Comparison of ENCODE assay signal across 9 cellular contexts in the genomic region with DNA sequence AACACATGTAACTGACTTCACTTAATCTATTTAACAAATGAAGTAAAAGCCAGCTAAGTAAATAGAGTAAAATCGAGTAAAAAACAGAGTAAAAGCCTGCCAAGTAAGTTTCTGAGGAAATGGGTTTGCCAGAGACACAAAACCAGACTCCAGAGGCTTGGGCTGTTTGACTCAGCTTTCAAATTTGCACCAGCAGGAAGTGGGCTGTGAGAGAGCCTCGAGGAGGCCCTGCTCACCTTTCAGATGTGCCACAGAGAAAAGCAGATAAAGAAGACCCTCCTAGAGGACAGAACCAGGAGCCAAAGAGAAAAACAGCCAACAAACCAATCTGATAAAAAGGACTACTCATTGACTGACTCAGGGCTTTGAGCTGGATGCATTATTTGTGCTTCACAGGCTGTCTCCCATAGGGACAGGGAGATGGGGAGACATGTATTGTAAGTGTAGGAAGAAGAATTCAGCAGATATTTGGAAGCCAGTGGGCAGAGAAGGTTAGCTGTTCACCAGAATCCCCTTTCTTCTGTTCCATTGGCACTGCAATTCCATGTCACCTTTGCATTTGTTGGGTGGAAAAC. TPM values are rescaled to one million over a fixed set of nuclear protein-coding genes. Genes with fewer than 3 reads are reported as not detected.
A peak's percentile ranks its signal among the peaks of the same experiment; 100 is the strongest.
DNase-seq lines count a peak whose midpoint lies in the region; ATAC-seq, FAIRE-seq and TF ChIP-seq lines count a peak whose summit lies in the region.
"Had no signal": no experiment of that assay in that cellular context is flagged by ENCODE, and none has a peak within 500 bp of the region (broad histone marks: within the 10 kb centered on the region; RNA-seq: fewer than 3 reads in every experiment).

No MANE protein-coding gene starts in this region.

- ATAC-seq in CD4-positive, CD25-positive, alpha-beta regulatory T cell (ENCODE audit: low read depth in 2 of 2): peak; percentile 75 to 86
- ATAC-seq in GM19438 (IDR thresholded peaks at IDR 0.05; ENCODE audit: low read depth, unreplicated experiment) (peak; percentile 95), HG03378 (IDR thresholded peaks at IDR 0.05; ENCODE audit: unreplicated experiment) (peak; percentile 84), GM12878 (peak; percentile 93)

- peak in 1 of 3 donors; percentile 78 for DNase-seq in CD4-positive, CD25-positive, alpha-beta regulatory T cell
- DNase-seq in GM12878 (ENCODE audit: low read depth, low spot score) (no peak), osteocyte (ENCODE audit: extremely low spot score, unreplicated experiment) (no peak), NCI-H187 (lab: John Stamatoyannopoulos, UW) (no peak), adrenal gland (no peak), suprapubic skin (ENCODE audit: low spot score in 2 of 2) (no peak)
- DNase-seq: activated B cell treated with CpG ODN at 0.5 μM for 24 hours had no signal

- H3K27me3 ChIP-seq in CD4-positive, CD25-positive, alpha-beta regulatory T cell (ENCODE audit: control insufficient read depth, insufficient read depth, low read length): no peaks in the 10 kb centered on the region
- no peaks in the 10 kb centered on the region for H3K27me3 ChIP-seq in GM12878 (replicated peaks in 1 of 2; ENCODE audit: control insufficient read depth in 2 of 2, insufficient read depth in 2 of 2, low read length in 1 of 2)
- no peaks in the 10 kb centered on the region for H3K27me3 ChIP-seq in adrenal gland
- no peaks in the 10 kb centered on the region for H3K27me3 ChIP-seq in suprapubic skin

- H3K4me1 ChIP-seq in CD4-positive, CD25-positive, alpha-beta regulatory T cell (ENCODE audit: control insufficient read depth, insufficient read depth, low read length, poor library complexity, severe bottlenecking): peaks cover 8% of the 10 kb centered on the region
- H3K4me1 ChIP-seq in GM12878 (ENCODE audit: control insufficient read depth, insufficient read depth, low read length): peaks cover 6% of the 10 kb centered on the region; the same call in 1 of the 2 replicates
- no peaks in the 10 kb centered on the region for H3K4me1 ChIP-seq in adrenal gland (replicated peaks in 1 of 2)
- H3K4me1 ChIP-seq in suprapubic skin: no peaks in the 10 kb centered on the region

- SMC1A ChIA-PET in GM12878 (lab: Charles Lee; ENCODE audit: uncharacterized antibody, unreplicated experiment): interaction anchor here (0.7 to 2.4 kb wide), 6 partner anchors 9 to 52 kb away, joined by 3 to 5 read pairs (median 4); no protein-coding TSS in a partner anchor

- BruUV-seq in GM12878 (replicated peaks; lab: Mats Ljungman, UMichigan): no TSS peak

- peak overlapping the region; percentile 45 for H2AFZ ChIP-seq in GM12878 (ENCODE audit: control insufficient read depth, low read depth, low read length)

- RAD21 ChIA-PET in GM12878 (lab: Charles Lee; ENCODE audit: unreplicated experiment): interaction anchor here (1.3 kb wide), 2 partner anchors 14 to 24 kb away, joined by 3 read pairs; partner anchors contain the start of gene AMACR

- no peaks in the 10 kb centered on the region for H3K9me3 ChIP-seq in CD4-positive, CD25-positive, alpha-beta regulatory T cell (ENCODE audit: control insufficient read depth in 2 of 2, low read length in 2 of 2)
- H3K9me3 ChIP-seq in GM12878 (replicated peaks; ENCODE audit: control insufficient read depth, insufficient read depth, low read length): no peaks in the 10 kb centered on the region
- H3K9me3 ChIP-seq in adrenal gland (replicated peaks in 1 of 3): no peaks in the 10 kb centered on the region
- H3K9me3 ChIP-seq in suprapubic skin: no peaks in the 10 kb centered on the region

- peak; percentile 87 for FAIRE-seq in GM12878 (lab: Jason Lieb, UNC)

- WGBS in GM12878 (ENCODE audit: insufficient coverage, insufficient replicate concordance, low lambda C conversion rate, missing lambda C conversion rate): 0% methylated on average over 2 of the region's 2 CpGs
- 30 to 47% (median 36%) methylated on average over 2 of the region's 2 CpGs for WGBS in adrenal gland, 4 donors
- WGBS in suprapubic skin: 37% methylated on average over 2 of the region's 2 CpGs

- H3K4me1 Mint-ChIP-seq in CD4-positive, CD25-positive, alpha-beta regulatory T cell: peaks cover 9 to 26% (median 19%) of the 10 kb centered on the region in 4 donors
- no peaks in the 10 kb centered on the region for H3K4me1 Mint-ChIP-seq in osteocyte (ENCODE audit: unreplicated experiment)
- H3K4me1 Mint-ChIP-seq: activated B cell treated with CpG ODN at 0.5 μM for 24 hours had no signal

- peaks cover 17% of the 10 kb centered on the region for H3K36me3 ChIP-seq in CD4-positive, CD25-positive, alpha-beta regulatory T cell (ENCODE audit: control insufficient read depth, insufficient read depth, low read length)
- H3K36me3 ChIP-seq in GM12878 (ENCODE audit: control insufficient read depth in 2 of 2, insufficient read depth in 2 of 2, low read length in 1 of 2) (no peaks in the 10 kb centered on the region), adrenal gland (replicated peaks in 1 of 2) (no peaks in the 10 kb centered on the region), suprapubic skin (peaks cover 13% of the 10 kb centered on the region)

- H3K4me3 ChIP-seq in CD4-positive, CD25-positive, alpha-beta regulatory T cell (ENCODE audit: low read depth, low read length): peak overlapping the region; percentile 22
- H3K4me3 ChIP-seq in GM12878: no peak overlapping the region
- H3K4me3 ChIP-seq in adrenal gland: no peak overlapping the region
- no peak overlapping the region for H3K4me3 ChIP-seq in suprapubic skin

- H3K27ac Mint-ChIP-seq in CD4-positive, CD25-positive, alpha-beta regulatory T cell: peak overlapping the region in 2 of 3 donors; percentile 63 to 84
- H3K27ac Mint-ChIP-seq in osteocyte (ENCODE audit: unreplicated experiment): no peak overlapping the region
- H3K27ac Mint-ChIP-seq: activated B cell treated with CpG ODN at 0.5 μM for 24 hours had no signal

- POLR2A ChIA-PET in GM12878 (lab: Charles Lee): interaction anchor here (0.6 to 1.4 kb wide), 3 partner anchors 13 to 16 kb away, joined by 3 to 7 read pairs (median 3); no protein-coding TSS in a partner anchor

- H3K27me3 Mint-ChIP-seq in CD4-positive, CD25-positive, alpha-beta regulatory T cell: no peaks in the 10 kb centered on the region
- no peaks in the 10 kb centered on the region for H3K27me3 Mint-ChIP-seq in osteocyte (ENCODE audit: unreplicated experiment)
- H3K27me3 Mint-ChIP-seq: activated B cell treated with CpG ODN at 0.5 μM for 24 hours had no signal

- peaks cover 57% of the 10 kb centered on the region for H3K36me3 Mint-ChIP-seq in CD4-positive, CD25-positive, alpha-beta regulatory T cell
- peaks cover 22% of the 10 kb centered on the region for H3K36me3 Mint-ChIP-seq in osteocyte (ENCODE audit: unreplicated experiment)

- H3K4me3 Mint-ChIP-seq in CD4-positive, CD25-positive, alpha-beta regulatory T cell: peak overlapping the region in 1 of 4 donors; percentile 2
- H3K4me3 Mint-ChIP-seq in osteocyte (ENCODE audit: unreplicated experiment): no peak overlapping the region
- H3K4me3 Mint-ChIP-seq: activated B cell treated with CpG ODN at 0.5 μM for 24 hours had no signal

- no peak overlapping the region for H3K27ac ChIP-seq in CD4-positive, CD25-positive, alpha-beta regulatory T cell (ENCODE audit: insufficient read depth, low read length, poor library complexity, severe bottlenecking)
- H3K27ac ChIP-seq in GM12878 (ENCODE audit: control insufficient read depth, insufficient read depth) (peak overlapping the region; percentile 48), adrenal gland (no peak overlapping the region), suprapubic skin (no peak overlapping the region)

- CTCF ChIA-PET in GM12878 (lab: Yijun Ruan, JAX): interaction anchor here (0.6 to 1.8 kb wide), 4 partner anchors 10 to 1392 kb away, joined by 3 to 5 read pairs (median 4); no protein-coding TSS in a partner anchor

- H3K9me3 Mint-ChIP-seq in CD4-positive, CD25-positive, alpha-beta regulatory T cell: no peaks in the 10 kb centered on the region
- H3K9me3 Mint-ChIP-seq in osteocyte (ENCODE audit: unreplicated experiment): no peaks in the 10 kb centered on the region
- H3K9me3 Mint-ChIP-seq: activated B cell treated with CpG ODN at 0.5 μM for 24 hours had no signal

- intact Hi-C loops in GM12878 (cut with micrococcal nuclease; ENCODE audit: unreplicated experiment): no loop called here
- intact Hi-C loops in adrenal gland (cut with DNase I): no loop called here

- no peak overlapping the region for H3K9ac ChIP-seq in GM12878 (ENCODE audit: control insufficient read depth, insufficient read depth, low read length)

- TF ChIP-seq POLR2A in GM12878 (IDR thresholded peaks at IDR 0.05; ENCODE audit: low read depth, low read length) (no peak), adrenal gland (IDR thresholded peaks at IDR 0.05) (no peak), suprapubic skin (IDR thresholded peaks at IDR 0.05) (no peak)

- TF ChIP-seq EP300 in GM12878 (IDR thresholded peaks at IDR 0.05; ENCODE audit: borderline replicate concordance in 1 of 2, control insufficient read depth in 1 of 2, low read depth in 2 of 2, low read length in 2 of 2) (no peak), suprapubic skin (IDR thresholded peaks at IDR 0.05) (no peak)

- peak overlapping the region; percentile 13; the same call in 1 of the 2 replicates for H3K4me2 ChIP-seq in GM12878 (ENCODE audit: control insufficient read depth, insufficient read depth)

- no peak for TF ChIP-seq RAD21 in GM12878 (IDR thresholded peaks at IDR 0.05; ENCODE audit: insufficient read depth, low read depth, low read length)

- in situ Hi-C loops in GM12878 (cut with MboI): loop anchor here (25.0 kb wide), 1 partner anchor 890 kb away; the partner anchor contains the start of genes BRIX1 and RAD1

- H4K20me1 ChIP-seq in GM12878 (ENCODE audit: control insufficient read depth, insufficient read depth): no peaks in the 10 kb centered on the region

- no peaks in the 10 kb centered on the region for H3K79me2 ChIP-seq in GM12878 (ENCODE audit: control insufficient read depth, insufficient read depth, low read length)

- TF ChIP-seq CTCF in GM12878 (IDR thresholded peaks at IDR 0.05 in 2 of 3, conservative IDR thresholded peaks at IDR 0.05 in 1 of 3; ENCODE audit: control insufficient read depth in 2 of 3, extremely low read depth in 1 of 3, insufficient read depth in 1 of 3, low read depth in 3 of 3, low read length in 3 of 3): no peak
- TF ChIP-seq CTCF in osteocyte (IDR thresholded peaks at IDR 0.05): no peak
- TF ChIP-seq CTCF in adrenal gland (IDR thresholded peaks at IDR 0.05): no peak
- no peak for TF ChIP-seq CTCF in suprapubic skin (IDR thresholded peaks at IDR 0.05)

RNA-seq across cellular contexts. Expression of gene AMACR, which starts 14.4 kb away (rescaled TPM):
- total RNA-seq in CD4-positive, CD25-positive, alpha-beta regulatory T cell: 2.1 TPM
- polyA plus RNA-seq in CD4-positive, CD25-positive, alpha-beta regulatory T cell: 1 to 10 TPM; 7.7 to 9.3 (median 8.6) TPM
- total RNA-seq in GM12878 (2013; cell fraction: nucleolus; rRNA removed): 7.5 and 8.0 TPM in 2 replicates
- total RNA-seq in GM12878 (2014; rRNA removed): 6.9 and 7.1 TPM in 2 replicates
- total RNA-seq in GM12878 (2014; rRNA removed; fragmentation: Illumina TruSeq; extraction: Trizol): 6.3 and 6.4 TPM in 2 replicates
- total RNA-seq in GM12878 (2021): 10.2 and 11.3 TPM in 2 replicates
- polyA plus RNA-seq in GM12878 (2011; ENCODE audit: low read depth): 2.4 TPM
- polyA plus RNA-seq in GM12878 (2011; rRNA removed): 12.8 and 18.7 TPM in 2 replicates
- 9.8 and 10.9 TPM in 2 replicates for polyA plus RNA-seq in GM12878 (2011; cell fraction: cytosol; rRNA removed)
- 6.3 and 7.4 TPM in 2 replicates for polyA plus RNA-seq in GM12878 (2011; cell fraction: nucleus; rRNA removed)
- 5.1 and 5.8 TPM in 2 replicates for polyA plus RNA-seq in GM12878 (2012)
- 11.0 and 13.9 TPM in 2 replicates for polyA plus RNA-seq in GM12878 (2014; fragmentation: Illumina TruSeq; extraction: Trizol)
- 1 to 10 TPM; 2.6 to 4.0 TPM for polyA plus RNA-seq in GM12878 (2014; fragmentation: Nextera tagmentation; extraction: Ambion mirVana)
- 8.7 and 9.8 TPM in 2 replicates for polyA plus RNA-seq in GM12878 (2014; rRNA removed)
- 10 to 100 TPM; 15.8 to 20.4 TPM for polyA plus RNA-seq in GM12878 (2016; fragmentation: Nextera tagmentation; extraction: Ambion mirVana)
- 8.0 and 10.7 TPM in 2 replicates for polyA minus RNA-seq in GM12878 (2011; rRNA and poly(A)+ RNA removed)
- polyA minus RNA-seq in GM12878 (2011; cell fraction: cytosol; rRNA and poly(A)+ RNA removed): 3.7 and 6.4 TPM in 2 replicates
- 2.9 and 4.9 TPM in 2 replicates for polyA minus RNA-seq in GM12878 (2011; cell fraction: nucleus; rRNA and poly(A)+ RNA removed)
- 12.8 and 13.0 TPM in 2 replicates for total RNA-seq in osteocyte
- total RNA-seq in adrenal gland: 10 to 100 TPM; 17.3 to 46.5 (median 29.3) TPM
- 10 to 100 TPM in 1 of 3 donors, 1 to 10 TPM in 2; 9.2 to 26.1 (median 9.6) TPM for polyA plus RNA-seq in adrenal gland
- total RNA-seq in suprapubic skin: 10 to 100 TPM in 3 of 4 donors, 1 to 10 TPM in 1; 9.1 to 14.3 (median 11.5) TPM

RNA-seq across cellular contexts. Expression of gene C1QTNF3, which starts 20.8 kb away (rescaled TPM):
- 7.6 TPM for total RNA-seq in CD4-positive, CD25-positive, alpha-beta regulatory T cell
- polyA plus RNA-seq in CD4-positive, CD25-positive, alpha-beta regulatory T cell: under 1 TPM in 3 of 4 donors, not detected in 1; 0.09 to 0.60 (median 0.42) TPM
- total RNA-seq in GM12878 (2013; cell fraction: nucleolus; rRNA removed): 36.0 and 38.6 TPM in 2 replicates
- total RNA-seq in GM12878 (2014; rRNA removed) (1.5 and 1.6 TPM in 2 replicates), GM12878 (2014; rRNA removed; fragmentation: Illumina TruSeq; extraction: Trizol) (1.6 and 2.2 TPM in 2 replicates), GM12878 (2021) (1.1 TPM in 2 replicates), osteocyte (3.3 and 4.8 TPM in 2 replicates), adrenal gland (1 to 10 TPM in 5 of 8 donors, under 1 TPM in 3; 0.42 to 3.5 (median 1.3) TPM), suprapubic skin (10 to 100 TPM in 2 of 4 donors, 1 to 10 TPM in 2; 5.9 to 30.1 (median 8.7) TPM)
- 1.7 TPM for polyA plus RNA-seq in GM12878 (2011; ENCODE audit: low read depth)
- polyA plus RNA-seq in GM12878 (2011; rRNA removed) (6.3 and 10.2 TPM in 2 replicates), GM12878 (2014; fragmentation: Illumina TruSeq; extraction: Trizol) (1.9 and 3.0 TPM in 2 replicates), GM12878 (2014; fragmentation: Nextera tagmentation; extraction: Ambion mirVana) (under 1 TPM; 0.39 to 0.53 TPM), GM12878 (2014; rRNA removed) (2.6 and 2.8 TPM in 2 replicates), GM12878 (2016; fragmentation: Nextera tagmentation; extraction: Ambion mirVana) (under 1 TPM; 0.42 to 0.43 TPM), adrenal gland (10 to 100 TPM in 1 of 3 donors, 1 to 10 TPM in 2; 1.6 to 13.0 (median 5.9) TPM)
- polyA plus RNA-seq in GM12878 (2011; cell fraction: cytosol; rRNA removed): 1.5 and 1.6 TPM in 2 replicates
- polyA plus RNA-seq in GM12878 (2011; cell fraction: nucleus; rRNA removed): 24.5 and 29.9 TPM in 2 replicates
- polyA plus RNA-seq in GM12878 (2012): 2.0 and 2.3 TPM in 2 replicates
- polyA minus RNA-seq in GM12878 (2011; rRNA and poly(A)+ RNA removed): 4.8 and 5.9 TPM in 2 replicates
- 1.9 TPM in 1 of 2 replicates, not detected in the other for polyA minus RNA-seq in GM12878 (2011; cell fraction: cytosol; rRNA and poly(A)+ RNA removed)
- polyA minus RNA-seq in GM12878 (2011; cell fraction: nucleus; rRNA and poly(A)+ RNA removed): 5.7 and 11.0 TPM in 2 replicates

RNA-seq across cellular contexts. Expression of gene SLC45A2, which starts 37.7 kb away (rescaled TPM):
- total RNA-seq in CD4-positive, CD25-positive, alpha-beta regulatory T cell: not detected
- not detected for polyA plus RNA-seq in CD4-positive, CD25-positive, alpha-beta regulatory T cell
- 0.25 and 0.54 TPM in 2 replicates for total RNA-seq in GM12878 (2013; cell fraction: nucleolus; rRNA removed)
- total RNA-seq in GM12878 (2014; rRNA removed) (0.06 TPM in 1 of 2 replicates, not detected in the other), GM12878 (2014; rRNA removed; fragmentation: Illumina TruSeq; extraction: Trizol) (not detected in 2 replicates), GM12878 (2021) (not detected in 2 replicates), osteocyte (not detected in 2 replicates), adrenal gland (not detected), suprapubic skin (1 to 10 TPM; 1.2 to 7.6 (median 1.9) TPM)
- polyA plus RNA-seq in GM12878 (2011; ENCODE audit: low read depth): not detected
- polyA plus RNA-seq in GM12878 (2011; rRNA removed) (0.07 TPM in 1 of 2 replicates, not detected in the other), GM12878 (2014; fragmentation: Illumina TruSeq; extraction: Trizol) (not detected in 2 replicates), GM12878 (2014; fragmentation: Nextera tagmentation; extraction: Ambion mirVana) (not detected), GM12878 (2014; rRNA removed) (0.03 TPM in 1 of 2 replicates, not detected in the other), GM12878 (2016; fragmentation: Nextera tagmentation; extraction: Ambion mirVana) (not detected), adrenal gland (under 1 TPM in 2 of 3 donors, not detected in 1; 0.03 to 0.16 TPM)
- polyA plus RNA-seq in GM12878 (2011; cell fraction: cytosol; rRNA removed): 0.06 and 0.15 TPM in 2 replicates
- 0.41 and 0.45 TPM in 2 replicates for polyA plus RNA-seq in GM12878 (2011; cell fraction: nucleus; rRNA removed)
- polyA plus RNA-seq in GM12878 (2012): not detected in 2 replicates
- polyA minus RNA-seq in GM12878 (2011; rRNA and poly(A)+ RNA removed): 0.77 TPM in 1 of 2 replicates, not detected in the other
- not detected in 2 replicates for polyA minus RNA-seq in GM12878 (2011; cell fraction: cytosol; rRNA and poly(A)+ RNA removed)
- polyA minus RNA-seq in GM12878 (2011; cell fraction: nucleus; rRNA and poly(A)+ RNA removed): 1.7 and 2.3 TPM in 2 replicates
- total RNA-seq: activated B cell treated with CpG ODN at 0.5 μM for 24 hours had no signal
